18 cellular contexts compared by ENCODE assay signal in the genomic region with DNA sequence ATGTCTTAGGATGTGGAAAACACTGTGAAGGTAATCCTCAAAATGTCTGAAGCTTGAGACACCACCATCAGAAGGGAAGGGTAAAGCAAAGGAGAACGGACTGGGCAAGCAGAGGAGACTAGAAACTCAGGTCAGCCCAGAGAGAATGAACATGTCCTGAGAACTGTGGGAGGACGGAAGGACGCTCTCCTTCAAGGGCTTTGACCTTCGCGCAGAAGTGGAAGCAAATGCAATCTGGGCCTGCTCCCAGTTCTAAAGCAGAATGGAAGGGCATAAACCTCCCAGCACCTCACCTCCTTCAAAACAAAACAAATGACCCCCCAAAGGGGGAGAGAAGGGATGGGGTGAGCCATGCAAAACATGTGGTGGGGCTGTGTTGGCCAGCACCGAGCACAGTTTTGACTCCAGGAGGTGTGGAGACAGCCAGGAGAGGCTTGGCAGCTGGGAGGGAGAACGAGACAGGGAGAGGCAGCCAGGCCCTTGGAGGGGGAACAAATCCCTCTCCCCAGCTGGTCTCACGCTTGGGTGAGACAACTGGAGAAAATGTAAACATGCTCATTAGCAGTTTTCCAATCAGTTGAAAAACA.
DNase-seq lines count a peak whose midpoint lies in the region; ATAC-seq and TF ChIP-seq lines count a peak whose summit lies in the region.
"Had no signal": no experiment of that assay in that cellular context is flagged by ENCODE, and none has a peak within 500 bp of the region (broad histone marks: within the 10 kb centered on the region; RNA-seq: fewer than 3 reads in every experiment).

No MANE protein-coding gene starts in this region.

- H3K36me3 ChIP-seq in HEK293 (ENCODE audit: control insufficient read depth in 2 of 2, insufficient read depth in 1 of 2, low read length in 2 of 2) (no peaks in the 10 kb centered on the region), IMR-90 (ENCODE audit: control insufficient read depth, insufficient read depth, low read length) (no peaks in the 10 kb centered on the region), mesenchymal stem cell (ENCODE audit: control insufficient read depth in 1 of 2, insufficient read depth in 2 of 2, low read depth in 1 of 2, low read length in 2 of 2) (no peaks in the 10 kb centered on the region), neural progenitor cell (no peaks in the 10 kb centered on the region)
- H3K36me3 ChIP-seq: SJCRH30 had no signal

- no peak overlapping the region for H3K27ac Mint-ChIP-seq in neural progenitor cell
- H3K27ac Mint-ChIP-seq: CD4-positive, CD25-positive, alpha-beta regulatory T cell had no signal

- H3K36me3 Mint-ChIP-seq in neural progenitor cell = no peaks in the 10 kb centered on the region
- H3K36me3 Mint-ChIP-seq: CD4-positive, CD25-positive, alpha-beta regulatory T cell had no signal

- TF ChIP-seq CTCF in HEK293 (tag by site-specific recombination; IDR thresholded peaks at IDR 0.05) (no peak), IMR-90 (conservative IDR thresholded peaks at IDR 0.05; ENCODE audit: low read depth, low read length) (no peak), neural progenitor cell (IDR thresholded peaks at IDR 0.05) (no peak)

- H3K27me3 ChIP-seq in IMR-90 (ENCODE audit: control insufficient read depth, insufficient read depth, low read length) = peaks cover 2% of the 10 kb centered on the region; the same call in 1 of the 2 replicates
- peaks cover 0 to 12% of the 10 kb centered on the region in 2 experiments for H3K27me3 ChIP-seq in mesenchymal stem cell (ENCODE audit: control insufficient read depth in 1 of 2, insufficient read depth in 1 of 2, low read length in 2 of 2)
- no peaks in the 10 kb centered on the region for H3K27me3 ChIP-seq in neural progenitor cell
- H3K27me3 ChIP-seq: SJCRH30 had no signal

- H3K9me1 ChIP-seq in IMR-90 (ENCODE audit: insufficient read depth, low read length) = peaks cover 10% of the 10 kb centered on the region; the same call in 1 of the 2 replicates

- H3K4ac ChIP-seq in IMR-90 (ENCODE audit: low read depth, low read length) (peak overlapping the region; percentile 24; the same call in 1 of the 2 replicates), mesenchymal stem cell (ENCODE audit: low read depth in 1 of 2, low read length in 2 of 2) (peak overlapping the region; percentile 13 to 29)

- H3K18ac ChIP-seq in IMR-90 (ENCODE audit: low read depth, low read length) (no peak overlapping the region), mesenchymal stem cell (ENCODE audit: low read depth in 1 of 2, low read length in 2 of 2) (peak overlapping the region in 1 of 2 experiments; percentile 46)

- H2AK5ac ChIP-seq in IMR-90 (ENCODE audit: low read depth, low read length) (0 out of 2 replicates have a peak overlapping the region, but pooled peaks have one; percentile 22), mesenchymal stem cell (ENCODE audit: low read length, severe bottlenecking) (no peak overlapping the region)

- H4K5ac ChIP-seq in IMR-90 (ENCODE audit: low read depth, low read length) = no peak overlapping the region

- H3K9me3 Mint-ChIP-seq in neural progenitor cell = no peaks in the 10 kb centered on the region

- TF ChIP-seq RAD21 in IMR-90 (IDR thresholded peaks at IDR 0.05; ENCODE audit: low read length) = no peak

- no peak overlapping the region for H4K8ac ChIP-seq in IMR-90 (ENCODE audit: low read depth in 2 of 2, low read length in 2 of 2)
- no peak overlapping the region for H4K8ac ChIP-seq in mesenchymal stem cell (ENCODE audit: low read length)

- H3F3A ChIP-seq in neural progenitor cell (ENCODE audit: low read depth) = no peaks in the 10 kb centered on the region

- H3K4me2 ChIP-seq in IMR-90 (ENCODE audit: low read depth, low read length) (no peak overlapping the region), mesenchymal stem cell (ENCODE audit: low read length, poor library complexity, severe bottlenecking) (no peak overlapping the region), neural progenitor cell (no peak overlapping the region)

- no peaks in the 10 kb centered on the region for H3K9me3 ChIP-seq in HEK293 (ENCODE audit: control insufficient read depth, insufficient read depth, low read depth, low read length)
- H3K9me3 ChIP-seq in IMR-90 (ENCODE audit: control insufficient read depth, insufficient read depth, low read length) = no peaks in the 10 kb centered on the region
- H3K9me3 ChIP-seq in mesenchymal stem cell (ENCODE audit: control insufficient read depth, low read length) = no peaks in the 10 kb centered on the region
- no peaks in the 10 kb centered on the region for H3K9me3 ChIP-seq in neural progenitor cell (ENCODE audit: low read depth)
- H3K9me3 ChIP-seq: SJCRH30 had no signal

- H4K20me1 ChIP-seq in IMR-90 (ENCODE audit: insufficient read depth, low read length) (no peaks in the 10 kb centered on the region), neural progenitor cell (ENCODE audit: low read depth) (no peaks in the 10 kb centered on the region)

- no peaks in the 10 kb centered on the region for H3K79me2 ChIP-seq in neural progenitor cell (ENCODE audit: low read depth)

- H3K27ac ChIP-seq in HEK293 (ENCODE audit: extremely low read depth, low read depth, low read length) (no peak overlapping the region), IMR-90 (ENCODE audit: insufficient read depth, low read length) (no peak overlapping the region), mesenchymal stem cell (ENCODE audit: low read length, poor library complexity, severe bottlenecking) (no peak overlapping the region), neural progenitor cell (no peak overlapping the region)
- H3K27ac ChIP-seq: SJCRH30 had no signal

- ATAC-seq in IMR-90 (ENCODE audit: low read depth) = no peak
- peak; percentile 34 for ATAC-seq in sciatic nerve
- ATAC-seq in HG03045 (IDR thresholded peaks at IDR 0.05; ENCODE audit: unreplicated experiment) = no peak
- no peak for ATAC-seq in HG02571 (IDR thresholded peaks at IDR 0.05; ENCODE audit: unreplicated experiment)
- ATAC-seq: HepG2, Panc1 had no signal

- H2AFZ ChIP-seq in IMR-90 (replicated peaks; ENCODE audit: low read length, poor library complexity) (no peak overlapping the region), mesenchymal stem cell (ENCODE audit: low read depth, low read length) (no peak overlapping the region), neural progenitor cell (replicated peaks) (no peak overlapping the region)

- no peak overlapping the region for H3K14ac ChIP-seq in IMR-90 (replicated peaks; ENCODE audit: low read depth, low read length)
- peak overlapping the region in 1 of 2 experiments; percentile 57 for H3K14ac ChIP-seq in mesenchymal stem cell (ENCODE audit: low read length in 2 of 2)

- peaks cover 2% of the 10 kb centered on the region for H3K27me3 Mint-ChIP-seq in neural progenitor cell (ENCODE audit: insufficient read depth, low read depth)
- H3K27me3 Mint-ChIP-seq: CD4-positive, CD25-positive, alpha-beta regulatory T cell had no signal

- no peak overlapping the region for H3K56ac ChIP-seq in IMR-90 (ENCODE audit: extremely low read depth, insufficient read depth, low read length)

- H4K91ac ChIP-seq in IMR-90 (ENCODE audit: insufficient read depth, low read depth, low read length) = 0 out of 2 replicates have a peak overlapping the region, but pooled peaks have one; percentile 3
- no peak overlapping the region for H4K91ac ChIP-seq in mesenchymal stem cell (ENCODE audit: low read length)

- H2BK12ac ChIP-seq in mesenchymal stem cell (ENCODE audit: low read length in 2 of 2) = peak overlapping the region; percentile 59 to 90

- H3K4me1 ChIP-seq in HEK293 (ENCODE audit: control insufficient read depth, insufficient read depth, low read length) (0 out of 2 replicates have a peak, but pooled peaks cover 3% of the 10 kb centered on the region), IMR-90 (ENCODE audit: control insufficient read depth, insufficient read depth, low read length) (0 out of 2 replicates have a peak, but pooled peaks cover 1% of the 10 kb centered on the region), mesenchymal stem cell (ENCODE audit: control insufficient read depth, insufficient read depth, low read depth, low read length) (no peaks in the 10 kb centered on the region), neural progenitor cell (no peaks in the 10 kb centered on the region)
- H3K4me1 ChIP-seq: SJCRH30 had no signal

- in situ Hi-C loops in IMR-90 (cut with MboI; ENCODE audit: low sequenced_read_pairs) = no loop called here

- no CpG with 5 or more reads among the region's 8 CpGs for whole genome bisulfite sequencing in IMR-90 (ENCODE audit: extremely low coverage in 2 of 2, insufficient read length in 1 of 2), 2 experiments
- 69% methylated on average over 6 of the region's 8 CpGs for WGBS in mesenchymal stem cell

- no peak overlapping the region; the same call in 1 of the 2 replicates for H2BK20ac ChIP-seq in IMR-90 (ENCODE audit: low read depth, low read length)

- H2AK9ac ChIP-seq in IMR-90 (replicated peaks; ENCODE audit: low read depth, low read length, poor library complexity) = no peak overlapping the region

- H2BK5ac ChIP-seq in IMR-90 (ENCODE audit: low read depth, low read length, poor library complexity, severe bottlenecking) (no peak overlapping the region), mesenchymal stem cell (ENCODE audit: low read depth, low read length, poor library complexity, severe bottlenecking) (no peak overlapping the region)

- H3K9ac ChIP-seq in IMR-90 (ENCODE audit: low read depth, low read length) (no peak overlapping the region), mesenchymal stem cell (ENCODE audit: low read length) (no peak overlapping the region), neural progenitor cell (no peak overlapping the region)

- no peak overlapping the region; the same call in 2 of the 3 replicates for H2BK15ac ChIP-seq in IMR-90 (ENCODE audit: low read depth, low read length)
- H2BK15ac ChIP-seq in mesenchymal stem cell (ENCODE audit: low read depth, poor library complexity, severe bottlenecking) = no peak overlapping the region

- H3K23ac ChIP-seq in IMR-90 (ENCODE audit: low read depth, low read length) = no peak overlapping the region
- no peak overlapping the region for H3K23ac ChIP-seq in mesenchymal stem cell (ENCODE audit: low read length in 2 of 2)

- no peak overlapping the region for H3K4me3 Mint-ChIP-seq in neural progenitor cell
- H3K4me3 Mint-ChIP-seq: CD4-positive, CD25-positive, alpha-beta regulatory T cell had no signal

- dilution Hi-C loops in IMR-90 (cut with HindIII; ENCODE audit: low sequenced_read_pairs, unreplicated experiment) = no loop called here

- intact Hi-C loops in IMR-90 (cut with micrococcal nuclease) (no loop called here), sciatic nerve (cut with DNase I) (no loop called here)

- TF ChIP-seq POLR2A in IMR-90 (IDR thresholded peaks at IDR 0.05; ENCODE audit: low read depth, low read length) = no peak

- DNase-seq in IMR-90 (no peak), mesenchymal stem cell (no peak), sciatic nerve (ENCODE audit: low spot score) (no peak), neural progenitor cell (ENCODE audit: low spot score) (no peak)
- DNase-seq: CD4-positive, CD25-positive, alpha-beta regulatory T cell; DMS79; KBM-7; MM.1S; NCI-H1048; NCI-H1417 treated with DMSO at 0.1 percent for 48 hours; NCI-H187; NK-92 treated with Interleukin-12 subunit alpha and Interleukin-12 subunit beta, amount 100 ng/mL, for 24 hours; SJCRH30 had no signal

- H3K79me1 ChIP-seq in IMR-90 (ENCODE audit: low read depth in 1 of 2, low read length in 2 of 2) (no peaks in the 10 kb centered on the region), mesenchymal stem cell (replicated peaks; ENCODE audit: low read length, poor library complexity, severe bottlenecking) (no peaks in the 10 kb centered on the region)

- POLR2A ChIA-PET in HEK293 (lab: Yijun Ruan, JAX) (no interaction called here), IMR-90 (lab: Charles Lee; ENCODE audit: unreplicated experiment) (no interaction called here)

- CTCF ChIA-PET in HEK293 (lab: Yijun Ruan, JAX) (no interaction called here), IMR-90 (lab: Yijun Ruan, JAX) (interaction anchor here (1.3 kb wide), 1 partner anchor 9 kb away, joined by 3 read pairs; no protein-coding TSS in a partner anchor)

- H2BK120ac ChIP-seq in IMR-90 (ENCODE audit: low read depth, low read length) = peak overlapping the region; percentile 22; the same call in 1 of the 2 replicates
- H2BK120ac ChIP-seq in mesenchymal stem cell (ENCODE audit: low read depth, low read length) = no peak overlapping the region

- H3K4me3 ChIP-seq in HEK293 (ENCODE audit: low read depth, low read length) (no peak overlapping the region), IMR-90 (ENCODE audit: insufficient read depth, low read depth, low read length) (no peak overlapping the region), mesenchymal stem cell (ENCODE audit: insufficient read depth in 1 of 2, low read depth in 1 of 2, low read length in 2 of 2) (no peak overlapping the region), neural progenitor cell (no peak overlapping the region)
- H3K4me3 ChIP-seq: SJCRH30 had no signal

- peaks cover 4% of the 10 kb centered on the region for H3K4me1 Mint-ChIP-seq in neural progenitor cell
- H3K4me1 Mint-ChIP-seq: CD4-positive, CD25-positive, alpha-beta regulatory T cell had no signal

- BruUV-seq in IMR-90 (replicated peaks; lab: Mats Ljungman, UMichigan) = no TSS peak
